In the genomic region with DNA sequence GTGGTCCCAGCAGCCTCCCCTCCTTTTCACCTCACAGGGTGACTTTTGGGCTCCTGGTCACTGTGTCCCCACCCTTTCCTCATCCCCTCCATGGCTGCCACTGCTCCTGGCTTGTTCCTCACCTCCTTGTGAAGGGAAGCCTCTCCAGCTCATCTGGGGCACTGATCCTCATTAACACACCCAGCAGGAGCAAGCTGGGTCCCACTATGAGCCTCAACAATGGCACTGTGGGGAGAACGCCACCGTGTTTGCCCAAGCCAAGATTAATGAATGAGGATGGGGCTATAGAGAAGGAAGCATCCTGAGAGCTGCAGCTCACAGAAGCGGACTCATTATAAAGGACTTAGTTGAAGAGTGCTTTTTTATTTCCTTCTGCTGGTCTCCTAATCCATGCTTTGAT, we compare ENCODE assay signal across 20 cellular contexts.
"Had no signal": no experiment of that assay in that cellular context is flagged by ENCODE, and none has a peak within 500 bp of the region (broad histone marks: within the 10 kb centered on the region; RNA-seq: fewer than 3 reads in every experiment).

No MANE protein-coding gene starts in this region.

- H3K36me3 ChIP-seq: left ventricle myocardium inferior, lower lobe of right lung, prostate gland, right lobe of liver, tibial artery, upper lobe of left lung, uterus had no signal

- H3K27ac ChIP-seq: foreskin keratinocyte, left ventricle myocardium inferior, lower lobe of right lung, parathyroid adenoma, prostate gland, right lobe of liver, tibial artery, upper lobe of left lung, uterus had no signal

- H3K4me1 Mint-ChIP-seq: memory B cell; natural killer cell; stimulated activated effector memory CD8-positive, alpha-beta T cell treated with anti-CD3 and anti-CD28 coated beads, Interleukin-12 subunit alpha, Interleukin-12 subunit beta, amount 100 ng/mL, for 72 hours had no signal

- H3K4me3 ChIP-seq: left ventricle myocardium inferior, lower lobe of right lung, prostate gland, right lobe of liver, tibial artery, upper lobe of left lung, uterus had no signal

- H3K4me1 ChIP-seq: left ventricle myocardium inferior, lower lobe of right lung, parathyroid adenoma, prostate gland, right lobe of liver, tibial artery, upper lobe of left lung, uterus had no signal

- H3K4me3 Mint-ChIP-seq: dendritic cell treated with granulocyte-macrophage colony-stimulating factor and Interleukin-4, amounts not matched to agents 40 ng/mL and 50 ng/mL, for 4 days; memory B cell; mesothelial cell of epicardium; natural killer cell; stimulated activated effector memory CD8-positive, alpha-beta T cell treated with anti-CD3 and anti-CD28 coated beads, Interleukin-12 subunit alpha, Interleukin-12 subunit beta, amount 100 ng/mL, for 72 hours; stimulated activated naive CD8-positive, alpha-beta T cell treated with anti-CD3 and anti-CD28 coated beads, Interleukin-15, Interleukin-2, amounts not matched to agents 100 ng/mL and 50 ng/mL, for 24 hours had no signal

- ATAC-seq: foreskin keratinocyte; left cardiac atrium; lower lobe of right lung; natural killer cell; right lobe of liver; stimulated activated effector memory CD8-positive, alpha-beta T cell treated with anti-CD3 and anti-CD28 coated beads, Interleukin-12 subunit alpha, Interleukin-12 subunit beta, amount 100 ng/mL, for 72 hours had no signal

- H3K27me3 ChIP-seq: foreskin keratinocyte, right lobe of liver, tibial artery, upper lobe of left lung, uterus had no signal

- H3K9ac ChIP-seq: parathyroid adenoma had no signal

- H3K27me3 Mint-ChIP-seq: dendritic cell treated with granulocyte-macrophage colony-stimulating factor and Interleukin-4, amounts not matched to agents 40 ng/mL and 50 ng/mL, for 4 days; memory B cell; stimulated activated naive CD8-positive, alpha-beta T cell treated with anti-CD3 and anti-CD28 coated beads, Interleukin-15, Interleukin-2, amounts not matched to agents 100 ng/mL and 50 ng/mL, for 24 hours had no signal

- H3K27ac Mint-ChIP-seq: dendritic cell treated with granulocyte-macrophage colony-stimulating factor and Interleukin-4, amounts not matched to agents 40 ng/mL and 50 ng/mL, for 4 days; memory B cell; mesothelial cell of epicardium; natural killer cell; stimulated activated effector memory CD8-positive, alpha-beta T cell treated with anti-CD3 and anti-CD28 coated beads, Interleukin-12 subunit alpha, Interleukin-12 subunit beta, amount 100 ng/mL, for 72 hours; stimulated activated naive CD8-positive, alpha-beta T cell treated with anti-CD3 and anti-CD28 coated beads, Interleukin-15, Interleukin-2, amounts not matched to agents 100 ng/mL and 50 ng/mL, for 24 hours had no signal

- H3K9me3 ChIP-seq: left ventricle myocardium inferior, lower lobe of right lung, prostate gland, right lobe of liver, tibial artery, upper lobe of left lung, uterus had no signal

- H3K36me3 Mint-ChIP-seq: memory B cell; mesothelial cell of epicardium; stimulated activated effector memory CD8-positive, alpha-beta T cell treated with anti-CD3 and anti-CD28 coated beads, Interleukin-12 subunit alpha, Interleukin-12 subunit beta, amount 100 ng/mL, for 72 hours had no signal

- DNase-seq: erythroblast; foreskin keratinocyte; kidney; left cardiac atrium; left ventricle myocardium inferior; lower lobe of right lung; natural killer cell; right lobe of liver; stimulated activated CD4-positive, alpha-beta T cell treated with anti-CD3 and anti-CD28 coated beads, Interleukin-4, amount 100 ng/mL, for 1 hour; stimulated activated CD8-positive, alpha-beta memory T cell treated with anti-CD3 and anti-CD28 coated beads, Interleukin-4, amount 100 ng/mL, for 48 hours; tibial artery; upper lobe of left lung; uterus had no signal
